Comparison of ENCODE assay signal across 23 cellular contexts in the genomic region with DNA sequence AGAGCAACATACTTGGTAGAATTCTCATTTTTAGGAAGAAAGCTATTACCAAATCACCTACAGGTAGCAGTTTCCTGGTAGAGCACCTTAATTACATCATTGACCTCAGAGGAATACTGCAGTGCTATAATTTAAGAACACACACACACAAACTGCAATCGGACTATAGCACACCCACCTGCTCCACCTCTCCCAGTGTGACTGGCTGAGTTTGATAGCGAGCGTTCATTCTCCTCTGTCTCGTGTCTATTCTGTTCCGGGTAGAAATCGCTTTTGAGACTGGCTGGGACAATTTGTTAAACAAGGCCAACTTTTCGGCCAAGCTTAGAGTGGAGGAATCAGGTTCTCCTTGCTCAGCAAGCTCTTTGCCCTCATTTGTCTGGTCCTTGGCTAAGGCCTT.
"Had no signal": no experiment of that assay in that cellular context is flagged by ENCODE, and none has a peak within 500 bp of the region (broad histone marks: within the 10 kb centered on the region; RNA-seq: fewer than 3 reads in every experiment).

No MANE protein-coding gene starts in this region.

- H3K4me3 ChIP-seq: adrenal gland, coronary artery, tibial artery had no signal

- H3K9me3 Mint-ChIP-seq: activated B cell treated with CpG ODN at 0.5 μM for 24 hours; activated T-cell treated with anti-CD3 and anti-CD28 coated beads, Interleukin-2, amount 50 U/mL, for 4 hours; activated T-helper 2 cell treated with anti-CD3 and anti-CD28 coated beads, Interferon-gamma antibody, Interleukin-2, Interleukin-4, amounts not matched to agents 10 μg/mL and 5 μg/mL and 100 μg/mL, durations not matched to agents 14 hours and 24 hours and 36 hours; central memory CD8-positive, alpha-beta T cell; neural crest cell; T-helper 1 cell treated with Interleukin-12 subunit alpha and Interleukin-12 subunit beta and Interleukin-4 antibody, amounts not matched to agents 30 μg/mL and 1 μg/mL, for 36 hours had no signal

- ATAC-seq: activated T-cell treated with anti-CD3 and anti-CD28 coated beads, Interleukin-2, amount 50 U/mL, for 4 hours; left lobe of liver; stimulated activated naive CD8-positive, alpha-beta T cell treated with anti-CD3 and anti-CD28 coated beads, Interleukin-15, Interleukin-2, amounts not matched to agents 100 U/mL and 50 U/mL, for 24 hours had no signal

- H3K4me3 Mint-ChIP-seq: activated B cell treated with CpG ODN at 0.5 μM for 24 hours; activated naive CD8-positive, alpha-beta T cell; activated T-cell treated with anti-CD3 and anti-CD28 coated beads, Interleukin-2, amount 50 U/mL, for 4 hours; central memory CD8-positive, alpha-beta T cell; neural crest cell; T-helper 1 cell treated with Interleukin-12 subunit alpha and Interleukin-12 subunit beta and Interleukin-4 antibody, amounts not matched to agents 30 μg/mL and 1 μg/mL, for 36 hours had no signal

- H3K27me3 ChIP-seq: adrenal gland, tibial artery had no signal

- H3K4me1 Mint-ChIP-seq: activated B cell treated with CpG ODN at 0.5 μM for 24 hours had no signal

- DNase-seq: activated B cell treated with CpG ODN at 0.5 μM for 24 hours; activated CD4-positive, alpha-beta T cell treated with anti-CD3 and anti-CD28 coated beads for 4 hours; activated CD4-positive, alpha-beta T cell treated with anti-CD3 and anti-CD28 coated beads, Interleukin-2, amount 50 U/mL, for 48 hours; activated CD8-positive, alpha-beta memory T cell treated with anti-CD3 and anti-CD28 coated beads, Interleukin-2, amount 50 U/mL, for 48 hours; activated naive CD4-positive, alpha-beta T cell; activated T-cell treated with anti-CD3 and anti-CD28 coated beads, Interleukin-2, amount 50 U/mL, for 4 hours; adrenal gland; kidney; occipital lobe; stimulated activated CD4-positive, alpha-beta T cell treated with anti-CD3 and anti-CD28 coated beads, Interleukin-12 subunit alpha, Interleukin-12 subunit beta, amount 100 ng/mL, for 4 hours; stimulated activated CD4-positive, alpha-beta T cell treated with anti-CD3 and anti-CD28 coated beads, Interleukin-4, amount 100 ng/mL, for 4 hours; stimulated activated naive CD8-positive, alpha-beta T cell treated with anti-CD3 and anti-CD28 coated beads, Interleukin-15, Interleukin-2, amounts not matched to agents 100 U/mL and 50 U/mL, for 24 hours; substantia nigra; T1000; tibial artery had no signal

- H3K27me3 Mint-ChIP-seq: activated B cell treated with CpG ODN at 0.5 μM for 24 hours; activated naive CD8-positive, alpha-beta T cell; central memory CD8-positive, alpha-beta T cell had no signal

- H3K9me3 ChIP-seq: adrenal gland, tibial artery had no signal

- H3K27ac Mint-ChIP-seq: activated B cell treated with CpG ODN at 0.5 μM for 24 hours; activated naive CD8-positive, alpha-beta T cell; activated T-helper 2 cell treated with anti-CD3 and anti-CD28 coated beads, Interferon-gamma antibody, Interleukin-2, Interleukin-4, amounts not matched to agents 10 μg/mL and 5 μg/mL and 100 μg/mL, durations not matched to agents 14 hours and 24 hours and 36 hours; T-helper 1 cell treated with Interleukin-12 subunit alpha and Interleukin-12 subunit beta and Interleukin-4 antibody, amounts not matched to agents 30 μg/mL and 1 μg/mL, for 36 hours had no signal

- H3K27ac ChIP-seq: adrenal gland, coronary artery, epithelial cell of prostate had no signal
